24 cellular contexts compared by ENCODE assay signal in the genomic region with DNA sequence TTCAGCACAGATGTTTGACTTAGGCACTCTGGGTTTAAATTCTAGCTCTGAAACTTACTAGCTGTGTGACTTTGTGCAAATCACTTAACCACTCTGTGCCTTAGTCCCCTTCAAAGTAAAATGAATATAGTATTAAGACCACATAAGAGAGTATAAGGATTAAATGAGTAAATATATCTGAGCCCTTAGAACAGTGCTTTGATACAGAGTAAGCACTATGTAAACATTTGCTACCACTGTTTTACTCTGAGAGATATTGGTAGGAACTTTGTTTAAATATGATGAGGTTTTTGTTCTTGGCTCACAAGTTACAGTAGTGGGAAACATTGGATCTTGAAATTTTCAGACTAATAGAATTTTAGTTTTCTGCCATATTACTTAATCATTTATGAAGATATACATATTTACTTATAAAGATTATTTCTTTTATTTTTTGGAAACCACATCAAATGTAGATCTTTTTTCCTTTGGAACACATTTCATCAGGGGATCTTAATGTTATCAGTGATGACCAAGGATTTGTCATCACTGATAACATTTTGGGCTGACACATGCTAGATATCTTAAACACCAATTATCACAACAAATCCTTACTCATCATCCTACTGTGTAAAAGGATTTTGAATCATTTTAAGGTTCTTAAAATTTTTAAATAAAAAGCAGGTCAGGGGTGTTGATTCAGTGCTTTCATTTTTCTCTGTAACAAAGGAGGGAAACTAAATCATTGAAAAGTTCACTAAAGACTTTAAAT.
"Had no signal": no experiment of that assay in that cellular context is flagged by ENCODE, and none has a peak within 500 bp of the region (broad histone marks: within the 10 kb centered on the region; RNA-seq: fewer than 3 reads in every experiment).

No MANE protein-coding gene starts in this region.

- H3K4me1 ChIP-seq: esophagus squamous epithelium, transverse colon, vagina had no signal

- H3K27ac ChIP-seq: esophagus squamous epithelium, transverse colon, vagina had no signal

- H3K4me3 ChIP-seq: esophagus squamous epithelium, lung, transverse colon, vagina had no signal

- ATAC-seq: activated CD8-positive, alpha-beta T cell treated with anti-CD3 and anti-CD28 coated beads for 36 hours; activated T-cell treated with anti-CD3 and anti-CD28 coated beads, Interleukin-2, amount 50 U/mL, for 4 hours; left lobe of liver had no signal

- H3K36me3 ChIP-seq: esophagus squamous epithelium, transverse colon, vagina had no signal

- FAIRE-seq: endothelial cell of umbilical vein, keratinocyte had no signal

- DNase-seq: activated CD4-positive, alpha-beta T cell treated with anti-CD3 and anti-CD28 coated beads, Interleukin-2, amount 10 ng/mL, durations not matched to agents 24 days and 14 days; activated CD8-positive, alpha-beta memory T cell treated with anti-CD3 and anti-CD28 coated beads, Interleukin-2, amount 50 U/mL, for 4 hours; activated CD8-positive, alpha-beta T cell treated with anti-CD3 and anti-CD28 coated beads for 36 hours; activated naive CD4-positive, alpha-beta T cell treated with anti-CD3 and anti-CD28 coated beads for 36 hours; activated T-cell treated with anti-CD3 and anti-CD28 coated beads, Interleukin-2, amount 50 U/mL, for 4 hours; aorta; dermis blood vessel endothelial cell; effector memory CD4-positive, alpha-beta T cell; esophagus squamous epithelium; foreskin melanocyte; glutamatergic neuron; hypothalamus; midbrain; nephron progenitor cell; nucleus accumbens; posterior cingulate gyrus; stimulated activated naive CD4-positive, alpha-beta T cell treated with Interleukin-2 at 50 U/mL for 16 hours; T1000; transverse colon had no signal

- H3K9me3 ChIP-seq: esophagus squamous epithelium, transverse colon, vagina had no signal
